In genomic region chr17:36461330-36462110, GRCh38 we compare ENCODE assay signal across 21 cellular contexts. TPM values are rescaled to one million over a fixed set of nuclear protein-coding genes. Genes with fewer than 3 reads are reported as not detected.
DNase-seq lines count a peak whose midpoint lies in the region; ATAC-seq, FAIRE-seq and TF ChIP-seq lines count a peak whose summit lies in the region.
"Had no signal": no experiment of that assay in that cellular context is flagged by ENCODE, and none has a peak within 500 bp of the region (broad histone marks: within the 10 kb centered on the region; RNA-seq: fewer than 3 reads in every experiment).

No MANE protein-coding gene starts in this region.

- H3K4me1 ChIP-seq in kidney (ENCODE audit: control insufficient read depth in 1 of 2, insufficient read depth in 1 of 2, low read depth in 1 of 2, low read length in 2 of 2) (no peaks in the 10 kb centered on the region), heart right ventricle (no peaks in the 10 kb centered on the region)
- H3K4me1 ChIP-seq: A549 had no signal

- H3K4me3 ChIP-seq in kidney (ENCODE audit: low read length in 2 of 2) (no peak overlapping the region), heart right ventricle (no peak overlapping the region)
- H3K4me3 ChIP-seq: A549 had no signal

- intact Hi-C loops in kidney (cut with DNase I) (no loop called here), heart right ventricle (cut with DNase I) (no loop called here)

- TF ChIP-seq CTCF in kidney (IDR thresholded peaks at IDR 0.05; ENCODE audit: borderline replicate concordance, extremely low read depth, insufficient read depth) (no peak), heart right ventricle (IDR thresholded peaks at IDR 0.05) (no peak)

- H3K9me3 ChIP-seq in kidney (ENCODE audit: control insufficient read depth in 1 of 2, low read length in 2 of 2) (no peaks in the 10 kb centered on the region), heart right ventricle (no peaks in the 10 kb centered on the region)
- H3K9me3 ChIP-seq: A549 had no signal

- H3K27ac ChIP-seq in kidney (ENCODE audit: low read depth in 2 of 2, low read length in 2 of 2) (no peak overlapping the region), heart right ventricle (no peak overlapping the region)
- H3K27ac ChIP-seq: A549, RWPE1 had no signal

- no peak overlapping the region for H3K9ac ChIP-seq in kidney (ENCODE audit: low read length in 2 of 2)

- no peaks in the 10 kb centered on the region for H3K36me3 ChIP-seq in kidney (ENCODE audit: control insufficient read depth in 1 of 2, insufficient read depth in 2 of 2, low read length in 2 of 2)
- H3K36me3 ChIP-seq in heart right ventricle: no peaks in the 10 kb centered on the region

- no peak for ATAC-seq in heart right ventricle
- ATAC-seq: A549 had no signal

- no peak for FAIRE-seq in kidney (lab: Jason Lieb, UNC)
- FAIRE-seq: A549, H54 had no signal

- peaks cover 4 to 63% (median 51%) of the 10 kb centered on the region in 7 donors for H3K27me3 ChIP-seq in heart right ventricle

- DNase-seq in NCI-H345 (lab: John Stamatoyannopoulos, UW) (peak; percentile 32), NCI-H345 treated with DMSO at 0.1 percent for 48 hours (lab: John Stamatoyannopoulos, UW; ENCODE audit: unreplicated experiment) (no peak), NCI-H69 (lab: John Stamatoyannopoulos, UW) (peak; percentile 29), kidney (peak; percentile 48), heart right ventricle (no peak), NCI-H748 treated with DMSO at 0.1 percent for 48 hours (lab: John Stamatoyannopoulos, UW) (no peak)
- DNase-seq in activated CD8-positive, alpha-beta memory T cell treated with anti-CD3 and anti-CD28 coated beads, Interleukin-2, amount 50 U/mL, for 48 hours: no peak
- DNase-seq: C1 segment of cervical spinal cord; CD4-positive, alpha-beta memory T cell; COR-L47; DND-41; NCI-H1092; NCI-H1436 treated with DMSO at 0.1 percent for 48 hours; NCI-H187 treated with DMSO at 0.1 percent for 48 hours; NCI-H226; NCI-H524; NCI-H82; SHP77 treated with DMSO at 0.1 percent for 48 hours had no signal

- WGBS in heart right ventricle, 2 donors: 49 to 57% methylated on average over 10 of the region's 10 CpGs

RNA-seq across cellular contexts. Expression of gene ZNHIT3, which starts 25.0 kb away (rescaled TPM):
- total RNA-seq in kidney (25.4 TPM), heart right ventricle (10 to 100 TPM; 17.1 to 27.0 (median 23.0) TPM)
- polyA plus RNA-seq in kidney (ENCODE audit: insufficient read depth, low read depth, low replicate concordance) (60.9 TPM), heart right ventricle (10 to 100 TPM; 12.0 to 34.0 TPM)

Comparison
In these comparisons a context has a peak if more than half of its experiments do, and no peak if none do; other contexts are left out.
1. DNase-seq: peak in NCI-H345 (single experiment), NCI-H69 (single experiment) and kidney (single experiment); none in NCI-H345 treated with DMSO at 0.1 percent for 48 hours (single experiment), heart right ventricle (0 of 2), activated CD8-positive, alpha-beta memory T cell treated with anti-CD3 and anti-CD28 coated beads, Interleukin-2, amount 50 U/mL, for 48 hours (single experiment) and NCI-H748 treated with DMSO at 0.1 percent for 48 hours (single experiment).